Comparison of ENCODE assay signal across 16 cellular contexts in the genomic region with DNA sequence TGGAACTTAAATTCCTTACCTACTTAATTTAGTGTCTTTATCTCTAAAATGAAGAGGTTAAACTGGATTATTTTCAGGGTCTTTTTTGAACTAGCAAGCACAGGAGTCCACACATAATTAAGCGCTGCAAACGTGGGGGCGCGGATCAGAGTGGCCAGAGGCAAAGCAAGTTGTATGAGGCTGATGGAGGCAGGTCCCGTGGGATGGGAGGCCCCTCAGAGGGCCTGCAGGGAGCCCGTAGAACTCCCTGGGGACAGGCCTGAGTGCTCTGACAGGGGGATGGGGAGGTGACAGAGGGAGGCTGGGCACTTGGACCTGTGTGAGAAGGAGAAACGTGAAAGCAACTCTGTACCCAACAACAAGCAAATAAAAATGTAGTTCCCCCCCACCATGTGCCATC.
DNase-seq lines count a peak whose midpoint lies in the region; ATAC-seq and TF ChIP-seq lines count a peak whose summit lies in the region.
"Had no signal": no experiment of that assay in that cellular context is flagged by ENCODE, and none has a peak within 500 bp of the region (broad histone marks: within the 10 kb centered on the region; RNA-seq: fewer than 3 reads in every experiment).

No MANE protein-coding gene starts in this region.

- H3K4me3 Mint-ChIP-seq in activated CD8-positive, alpha-beta memory T cell treated with anti-CD3 and anti-CD28 coated beads, Interleukin-2, amount 10 ng/mL, durations not matched to agents 7 days and 5 days: no peak overlapping the region
- no peak overlapping the region for H3K4me3 Mint-ChIP-seq in mesothelial cell of epicardium
- H3K4me3 Mint-ChIP-seq in neural progenitor cell: no peak overlapping the region

- H3K9me3 ChIP-seq in RWPE2 (ENCODE audit: severe bottlenecking) (no peaks in the 10 kb centered on the region), left ventricle myocardium inferior (replicated peaks) (no peaks in the 10 kb centered on the region), neural progenitor cell (ENCODE audit: low read depth) (no peaks in the 10 kb centered on the region)
- H3K9me3 ChIP-seq: SJCRH30 had no signal

- H3K9ac ChIP-seq in neural progenitor cell: no peak overlapping the region

- peak; percentile 37 for DNase-seq in activated CD8-positive, alpha-beta memory T cell treated with anti-CD3 and anti-CD28 coated beads, Interleukin-2, amount 10 ng/mL, durations not matched to agents 7 days and 5 days
- DNase-seq in activated CD8-positive, alpha-beta memory T cell treated with anti-CD3 and anti-CD28 coated beads, Interleukin-2, amount 50 U/mL, for 48 hours: no peak
- DNase-seq in RWPE2 (ENCODE audit: low spot score) (no peak), mesothelial cell of epicardium (ENCODE audit: low spot score in 2 of 2, unreplicated experiment in 2 of 2) (no peak), COLO829 (ENCODE audit: low spot score) (no peak), KG1 (lab: John Stamatoyannopoulos, UW) (no peak), left ventricle myocardium inferior (no peak), neural progenitor cell (ENCODE audit: low spot score) (no peak)
- DNase-seq: DMS 273 treated with DMSO at 0.1 percent for 48 hours, DND-41, NCI-H146, NCI-H2029 treated with DMSO at 0.1 percent for 48 hours, NCI-H510A, PC-3, SJCRH30 had no signal

- no peaks in the 10 kb centered on the region for H4K20me1 ChIP-seq in neural progenitor cell (ENCODE audit: low read depth)

- no peaks in the 10 kb centered on the region for H3K9me3 Mint-ChIP-seq in activated CD8-positive, alpha-beta memory T cell treated with anti-CD3 and anti-CD28 coated beads, Interleukin-2, amount 10 ng/mL, durations not matched to agents 7 days and 5 days (ENCODE audit: low read depth)
- H3K9me3 Mint-ChIP-seq in mesothelial cell of epicardium: no peaks in the 10 kb centered on the region
- no peaks in the 10 kb centered on the region for H3K9me3 Mint-ChIP-seq in neural progenitor cell

- H3K36me3 Mint-ChIP-seq in activated CD8-positive, alpha-beta memory T cell treated with anti-CD3 and anti-CD28 coated beads, Interleukin-2, amount 10 ng/mL, durations not matched to agents 7 days and 5 days: no peaks in the 10 kb centered on the region
- H3K36me3 Mint-ChIP-seq in mesothelial cell of epicardium (no peaks in the 10 kb centered on the region), neural progenitor cell (no peaks in the 10 kb centered on the region)

- H3K36me3 ChIP-seq in RWPE2 (ENCODE audit: low read depth): no peaks in the 10 kb centered on the region
- H3K36me3 ChIP-seq in left ventricle myocardium inferior: no peaks in the 10 kb centered on the region
- H3K36me3 ChIP-seq in neural progenitor cell: no peaks in the 10 kb centered on the region
- H3K36me3 ChIP-seq: SJCRH30 had no signal

- H3K27ac Mint-ChIP-seq in activated CD8-positive, alpha-beta memory T cell treated with anti-CD3 and anti-CD28 coated beads, Interleukin-2, amount 10 ng/mL, durations not matched to agents 7 days and 5 days: no peak overlapping the region
- H3K27ac Mint-ChIP-seq in mesothelial cell of epicardium (peak overlapping the region; percentile 18), neural progenitor cell (no peak overlapping the region)

- peaks cover 39% of the 10 kb centered on the region for H3K4me1 ChIP-seq in RWPE2 (ENCODE audit: insufficient read depth, poor library complexity, severe bottlenecking)
- peaks cover 25% of the 10 kb centered on the region for H3K4me1 ChIP-seq in left ventricle myocardium inferior
- H3K4me1 ChIP-seq in neural progenitor cell: peaks cover 35% of the 10 kb centered on the region

- H3K4me3 ChIP-seq in RWPE2 (ENCODE audit: severe bottlenecking) (no peak overlapping the region), left ventricle myocardium inferior (no peak overlapping the region), neural progenitor cell (no peak overlapping the region)
- H3K4me3 ChIP-seq: SJCRH30 had no signal

- intact Hi-C loops in left ventricle myocardium inferior (cut with micrococcal nuclease): no loop called here

- H3K27me3 ChIP-seq in RWPE2 (ENCODE audit: insufficient read depth, poor library complexity, severe bottlenecking): no peaks in the 10 kb centered on the region
- H3K27me3 ChIP-seq in left ventricle myocardium inferior (ENCODE audit: low read depth): no peaks in the 10 kb centered on the region
- no peaks in the 10 kb centered on the region for H3K27me3 ChIP-seq in neural progenitor cell
- H3K27me3 ChIP-seq: SJCRH30 had no signal

- CTCF ChIA-PET in activated CD8-positive, alpha-beta memory T cell treated with anti-CD3 and anti-CD28 coated beads, Interleukin-2, amount 10 ng/mL, durations not matched to agents 7 days and 5 days (lab: Charles Lee): no interaction called here

- ATAC-seq in activated CD8-positive, alpha-beta memory T cell treated with anti-CD3 and anti-CD28 coated beads, Interleukin-2, amount 10 ng/mL, durations not matched to agents 7 days and 5 days: no peak
- no peak for ATAC-seq in RWPE2 (ENCODE audit: low read depth)
- ATAC-seq: PC-3 had no signal

- peaks cover 18% of the 10 kb centered on the region for H3K27me3 Mint-ChIP-seq in activated CD8-positive, alpha-beta memory T cell treated with anti-CD3 and anti-CD28 coated beads, Interleukin-2, amount 10 ng/mL, durations not matched to agents 7 days and 5 days
- H3K27me3 Mint-ChIP-seq in mesothelial cell of epicardium (ENCODE audit: low read depth) (no peaks in the 10 kb centered on the region), neural progenitor cell (ENCODE audit: insufficient read depth, low read depth) (no peaks in the 10 kb centered on the region)

- TF ChIP-seq CTCF in RWPE2 (IDR thresholded peaks at IDR 0.05; ENCODE audit: poor library complexity, severe bottlenecking): no peak
- TF ChIP-seq CTCF in mesothelial cell of epicardium (IDR thresholded peaks at IDR 0.05; ENCODE audit: unreplicated experiment): no peak
- no peak for TF ChIP-seq CTCF in left ventricle myocardium inferior (IDR thresholded peaks at IDR 0.05; ENCODE audit: borderline replicate concordance)
- no peak for TF ChIP-seq CTCF in neural progenitor cell (IDR thresholded peaks at IDR 0.05)

- no peak overlapping the region for H2AFZ ChIP-seq in neural progenitor cell (replicated peaks)

- H3K27ac ChIP-seq in RWPE2 (ENCODE audit: poor library complexity, severe bottlenecking) (peak overlapping the region; percentile 87), left ventricle myocardium inferior (replicated peaks) (no peak overlapping the region), neural progenitor cell (no peak overlapping the region)
- H3K27ac ChIP-seq: C4-2B, SJCRH30 had no signal

- H3F3A ChIP-seq in neural progenitor cell (ENCODE audit: low read depth): no peaks in the 10 kb centered on the region

- H3K79me2 ChIP-seq in neural progenitor cell (ENCODE audit: low read depth): no peaks in the 10 kb centered on the region

- no peak overlapping the region for H3K4me2 ChIP-seq in neural progenitor cell

- no peaks in the 10 kb centered on the region for H3K4me1 Mint-ChIP-seq in activated CD8-positive, alpha-beta memory T cell treated with anti-CD3 and anti-CD28 coated beads, Interleukin-2, amount 10 ng/mL, durations not matched to agents 7 days and 5 days
- H3K4me1 Mint-ChIP-seq in mesothelial cell of epicardium (peaks cover 82% of the 10 kb centered on the region), neural progenitor cell (peaks cover 51% of the 10 kb centered on the region)
